3 cellular contexts compared by ENCODE assay signal in genomic region chr22:38420734-38421133, GRCh38.
A peak's percentile ranks its signal among the peaks of the same experiment; 100 is the strongest.
TF ChIP-seq lines count a peak whose summit lies in the region.

No MANE protein-coding gene starts in this region.

TF ChIP-seq in A549, 52 proteins besides CTCF, POLR2A, EP300 and RAD21:
- TF ChIP-seq MAZ (IDR thresholded peaks at IDR 0.05; ENCODE audit: borderline replicate concordance, low read depth, low read length) (no peak), ZFP36 (IDR thresholded peaks at IDR 0.05; ENCODE audit: borderline replicate concordance, partially characterized antibody) (peak; percentile 29)
TF ChIP-seq in A549: peak in this region for 1.

TF ChIP-seq in HEK293, 187 proteins besides CTCF, POLR2A, EP300 and RAD21:
- TF ChIP-seq ZNF768 (tag by site-specific recombination; IDR thresholded peaks at IDR 0.05) (0 out of 2 replicates have a peak, but pooled peaks have one; percentile 74), ZNF214 (tag by site-specific recombination; IDR thresholded peaks at IDR 0.05; ENCODE audit: borderline replicate concordance) (no peak), GLIS2 (tag by site-specific recombination; IDR thresholded peaks at IDR 0.05) (no peak), ZNF664 (tag by site-specific recombination; IDR thresholded peaks at IDR 0.05) (0 out of 2 replicates have a peak, but pooled peaks have one; percentile 19), ZNF433 (tag by site-specific recombination; IDR thresholded peaks at IDR 0.05; ENCODE audit: low read depth) (no peak), ZFP41 (tag by site-specific recombination; IDR thresholded peaks at IDR 0.05; ENCODE audit: borderline replicate concordance) (no peak)
TF ChIP-seq in HEK293: peak in this region for 2.

TF ChIP-seq in H1, 55 proteins besides CTCF, POLR2A, EP300 and RAD21:
- TF ChIP-seq KDM1A (IDR thresholded peaks at IDR 0.05; ENCODE audit: borderline replicate concordance, low read length) (peak; percentile 44; the same call in 1 of the 2 replicates), SP2 (IDR thresholded peaks at IDR 0.05; ENCODE audit: low read length) (no peak)
